Comparison of ENCODE assay signal across 16 cellular contexts in the genomic region with DNA sequence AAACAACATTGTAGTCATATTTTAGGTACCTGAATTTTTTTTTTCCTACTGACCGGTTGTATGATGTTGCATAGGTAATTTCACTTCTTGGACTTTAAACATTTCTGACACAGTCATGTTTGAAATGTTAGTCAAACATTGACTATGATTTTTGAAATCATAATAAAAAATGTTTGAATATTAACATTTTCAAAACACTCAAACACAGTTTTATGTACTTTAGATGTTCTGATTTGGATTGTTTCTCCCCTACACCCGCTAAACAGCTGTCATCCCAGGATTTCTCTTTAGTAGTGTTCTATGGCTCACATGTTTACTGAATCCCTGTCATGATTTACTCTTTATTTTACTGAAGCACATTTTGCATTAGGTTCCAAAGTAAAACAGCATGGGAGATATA.
"Had no signal": no experiment of that assay in that cellular context is flagged by ENCODE, and none has a peak within 500 bp of the region (broad histone marks: within the 10 kb centered on the region; RNA-seq: fewer than 3 reads in every experiment).

No MANE protein-coding gene starts in this region.

- ATAC-seq: left lobe of liver; naive thymus-derived CD8-positive, alpha-beta T cell; right cardiac atrium; stimulated activated memory B cell treated with anti-CD40 and anti-IgM and Interleukin-4, amounts not matched to agents 10 μg/mL and 1 μg/mL and 100 μg/mL, for 72 hours; upper lobe of right lung had no signal

- H3K27me3 ChIP-seq: ovary, upper lobe of right lung, vagina had no signal

- H3K4me3 ChIP-seq: ovary, tibial artery, upper lobe of right lung, vagina had no signal

- H3K27ac ChIP-seq: neutrophil, ovary, tibial artery, upper lobe of right lung, vagina had no signal

- H3K36me3 ChIP-seq: neutrophil, ovary, upper lobe of right lung had no signal

- DNase-seq: effector CD4-positive, alpha-beta T cell; foreskin melanocyte; head of caudate nucleus; hippocampal formation; kidney glomerular epithelial cell; mammary epithelial cell; naive thymus-derived CD8-positive, alpha-beta T cell; ovary; right cardiac atrium; stimulated activated CD4-positive, alpha-beta T cell treated with anti-CD3 and anti-CD28 coated beads, Interleukin-4, amount 100 ng/mL, for 24 hours; tibial artery; upper lobe of right lung had no signal

- H3K4me1 ChIP-seq: upper lobe of right lung had no signal

- H3K9me3 ChIP-seq: neutrophil, ovary, tibial artery, upper lobe of right lung, vagina had no signal
